ENCODE assay signal across 1 cellular context in the genomic region with DNA sequence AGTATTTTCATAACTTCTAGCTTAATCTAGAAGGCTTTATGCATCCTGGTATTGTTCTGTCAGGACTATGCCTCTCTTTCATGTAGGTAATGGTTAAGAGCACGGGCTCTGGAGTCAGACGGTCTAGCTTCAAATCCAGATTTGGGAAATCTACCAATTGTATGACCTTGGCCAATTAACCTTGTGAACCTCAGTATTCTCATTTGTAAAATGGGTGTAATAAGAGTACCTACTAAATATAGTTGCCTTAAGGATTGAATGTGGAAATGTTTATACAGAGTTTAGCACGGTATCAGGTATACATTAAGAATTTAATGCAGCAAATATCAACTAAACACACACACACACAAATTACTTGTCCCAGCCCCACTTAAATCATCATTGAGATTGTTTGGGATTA.
TF ChIP-seq lines count a peak whose summit lies in the region.

No MANE protein-coding gene starts in this region.

TF ChIP-seq in HCT116, 20 proteins besides CTCF, POLR2A, EP300 and RAD21 (continued from another document):
- TF ChIP-seq, protein P1, sequence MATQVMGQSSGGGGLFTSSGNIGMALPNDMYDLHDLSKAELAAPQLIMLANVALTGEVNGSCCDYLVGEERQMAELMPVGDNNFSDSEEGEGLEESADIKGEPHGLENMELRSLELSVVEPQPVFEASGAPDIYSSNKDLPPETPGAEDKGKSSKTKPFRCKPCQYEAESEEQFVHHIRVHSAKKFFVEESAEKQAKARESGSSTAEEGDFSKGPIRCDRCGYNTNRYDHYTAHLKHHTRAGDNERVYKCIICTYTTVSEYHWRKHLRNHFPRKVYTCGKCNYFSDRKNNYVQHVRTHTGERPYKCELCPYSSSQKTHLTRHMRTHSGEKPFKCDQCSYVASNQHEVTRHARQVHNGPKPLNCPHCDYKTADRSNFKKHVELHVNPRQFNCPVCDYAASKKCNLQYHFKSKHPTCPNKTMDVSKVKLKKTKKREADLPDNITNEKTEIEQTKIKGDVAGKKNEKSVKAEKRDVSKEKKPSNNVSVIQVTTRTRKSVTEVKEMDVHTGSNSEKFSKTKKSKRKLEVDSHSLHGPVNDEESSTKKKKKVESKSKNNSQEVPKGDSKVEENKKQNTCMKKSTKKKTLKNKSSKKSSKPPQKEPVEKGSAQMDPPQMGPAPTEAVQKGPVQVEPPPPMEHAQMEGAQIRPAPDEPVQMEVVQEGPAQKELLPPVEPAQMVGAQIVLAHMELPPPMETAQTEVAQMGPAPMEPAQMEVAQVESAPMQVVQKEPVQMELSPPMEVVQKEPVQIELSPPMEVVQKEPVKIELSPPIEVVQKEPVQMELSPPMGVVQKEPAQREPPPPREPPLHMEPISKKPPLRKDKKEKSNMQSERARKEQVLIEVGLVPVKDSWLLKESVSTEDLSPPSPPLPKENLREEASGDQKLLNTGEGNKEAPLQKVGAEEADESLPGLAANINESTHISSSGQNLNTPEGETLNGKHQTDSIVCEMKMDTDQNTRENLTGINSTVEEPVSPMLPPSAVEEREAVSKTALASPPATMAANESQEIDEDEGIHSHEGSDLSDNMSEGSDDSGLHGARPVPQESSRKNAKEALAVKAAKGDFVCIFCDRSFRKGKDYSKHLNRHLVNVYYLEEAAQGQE (IDR thresholded peaks at IDR 0.05; ENCODE audit: low read depth) = no peak
- TF ChIP-seq ZFX (IDR thresholded peaks at IDR 0.05) = no peak
- no peak for TF ChIP-seq SIN3A (IDR thresholded peaks at IDR 0.05; ENCODE audit: low read depth)
- TF ChIP-seq, protein P2, sequence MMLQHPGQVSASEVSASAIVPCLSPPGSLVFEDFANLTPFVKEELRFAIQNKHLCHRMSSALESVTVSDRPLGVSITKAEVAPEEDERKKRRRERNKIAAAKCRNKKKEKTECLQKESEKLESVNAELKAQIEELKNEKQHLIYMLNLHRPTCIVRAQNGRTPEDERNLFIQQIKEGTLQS (IDR thresholded peaks at IDR 0.05) = no peak
